Comparison of ENCODE assay signal across 11 cellular contexts in genomic region chr1:26045712-26046312, GRCh38. TPM values are rescaled to one million over a fixed set of nuclear protein-coding genes. Genes with fewer than 3 reads are reported as not detected.
DNase-seq lines count a peak whose midpoint lies in the region; ATAC-seq, FAIRE-seq and TF ChIP-seq lines count a peak whose summit lies in the region.
"Had no signal": no experiment of that assay in that cellular context is flagged by ENCODE, and none has a peak within 500 bp of the region (broad histone marks: within the 10 kb centered on the region; RNA-seq: fewer than 3 reads in every experiment).

Gene SLC30A2 (minus strand): TSS chr1:26046118. CDS start chr1:26045896, 222 bp downstream.

- peaks cover 2% of the 10 kb centered on the region for H3K4me1 Mint-ChIP-seq in endodermal cell

- H3K36me3 ChIP-seq in endodermal cell (ENCODE audit: control insufficient read depth, insufficient read depth, low read length) (no peaks in the 10 kb centered on the region), mucosa of descending colon (ENCODE audit: low read depth) (no peaks in the 10 kb centered on the region)

- peaks cover 91% of the 10 kb centered on the region for H3K27me3 ChIP-seq in endodermal cell (ENCODE audit: control insufficient read depth, insufficient read depth, low read length, poor library complexity, severe bottlenecking)

- intact Hi-C loops in mucosa of descending colon (cut with DNase I, micrococcal nuclease), result no loop called here

- peaks cover 84% of the 10 kb centered on the region for H3K27me3 Mint-ChIP-seq in endodermal cell (ENCODE audit: insufficient read depth)

- H3K4me3 ChIP-seq in endodermal cell (ENCODE audit: low read length) (no peak within 1 kb of the TSS), mucosa of descending colon (no peak within 1 kb of the TSS)

- H3K9me3 ChIP-seq in endodermal cell (ENCODE audit: control insufficient read depth, low read length), result no peaks in the 10 kb centered on the region
- H3K9me3 ChIP-seq in mucosa of descending colon, result no peaks in the 10 kb centered on the region

- peaks cover 3% of the 10 kb centered on the region for H3K4me1 ChIP-seq in endodermal cell (ENCODE audit: control insufficient read depth, insufficient read depth, low read length)
- peaks cover 20% of the 10 kb centered on the region for H3K4me1 ChIP-seq in mucosa of descending colon (ENCODE audit: low read depth)

- H3K9ac ChIP-seq in endodermal cell (ENCODE audit: extremely low read depth, low read length, poor library complexity, severe bottlenecking), result no peak within 1 kb of the TSS

- 3 to 4% methylated on average over 13 to 69 of the region's 69 CpGs for WGBS in endodermal cell (ENCODE audit: insufficient coverage in 1 of 2, insufficient read length in 1 of 2), 2 experiments

- peak; percentile 9 for DNase-seq in COR-L47 (lab: John Stamatoyannopoulos, UW)
- peak; percentile 37 for DNase-seq in HuH-7 (ENCODE audit: low spot score)
- DNase-seq in endodermal cell, result peak; percentile 80
- peak in 1 of 3 donors; percentile 46 for DNase-seq in mucosa of descending colon
- DNase-seq in caudate nucleus (lab: John Stamatoyannopoulos, UW), result no peak
- DNase-seq in HTR-8/SVneo (ENCODE audit: insufficient read length, low spot score), result no peak
- DNase-seq in NCI-H2081 treated with DMSO at 0.1 percent for 48 hours (lab: John Stamatoyannopoulos, UW), result no peak
- DNase-seq: naive B cell, NCI-H1048 had no signal

- no peak for FAIRE-seq in HTR-8/SVneo (lab: Jason Lieb, UNC)

- H3K27ac ChIP-seq in endodermal cell (ENCODE audit: low read depth, low read length) (no peak within 1 kb of the TSS), caudate nucleus (ENCODE audit: low read depth, low read length) (no peak within 1 kb of the TSS)
- H3K27ac ChIP-seq: epithelial cell of prostate had no signal

- no peaks in the 10 kb centered on the region for H3K9me3 Mint-ChIP-seq in endodermal cell
- H3K9me3 Mint-ChIP-seq: naive B cell had no signal

- ATAC-seq in mucosa of descending colon (peak; percentile 24), HG02970 (IDR thresholded peaks at IDR 0.05; ENCODE audit: low FRiP score, unreplicated experiment) (no peak)

- peak within 1 kb of the TSS; percentile 40 for H3K4me3 Mint-ChIP-seq in endodermal cell

- H3K36me3 Mint-ChIP-seq in endodermal cell (ENCODE audit: low read depth), result no peaks in the 10 kb centered on the region
- H3K36me3 Mint-ChIP-seq: naive B cell had no signal

- no peak within 1 kb of the TSS for H3K27ac Mint-ChIP-seq in endodermal cell

- TF ChIP-seq CTCF in endodermal cell (conservative IDR thresholded peaks at IDR 0.05) (peak; percentile 27), mucosa of descending colon (IDR thresholded peaks at IDR 0.05) (no peak)

RNA-seq across cellular contexts. Expression of gene SLC30A2, which starts in this region (rescaled TPM):
- total RNA-seq in endodermal cell (not detected), mucosa of descending colon (under 1 TPM; 0.12 to 0.14 (median 0.13) TPM)
- polyA plus RNA-seq in endodermal cell (2013, experiment 1 of 2), result not detected
- not detected for polyA plus RNA-seq in endodermal cell (2013, experiment 2 of 2)

Comparison
In these comparisons a context has a peak if more than half of its experiments do, and no peak if none do; other contexts are left out.
1. Peak in DNase-seq in endodermal cell; RNA of the gene not detected or under 1 TPM.
2. Peak in ATAC-seq in mucosa of descending colon; RNA of the gene not detected or under 1 TPM.
3. DNase-seq: peak in COR-L47 (single experiment) and HuH-7 (single experiment); none in caudate nucleus (0 of 61), HTR-8/SVneo (single experiment) and NCI-H2081 treated with DMSO at 0.1 percent for 48 hours (single experiment).